Comparison of ENCODE assay signal across 33 cellular contexts in the genomic region with DNA sequence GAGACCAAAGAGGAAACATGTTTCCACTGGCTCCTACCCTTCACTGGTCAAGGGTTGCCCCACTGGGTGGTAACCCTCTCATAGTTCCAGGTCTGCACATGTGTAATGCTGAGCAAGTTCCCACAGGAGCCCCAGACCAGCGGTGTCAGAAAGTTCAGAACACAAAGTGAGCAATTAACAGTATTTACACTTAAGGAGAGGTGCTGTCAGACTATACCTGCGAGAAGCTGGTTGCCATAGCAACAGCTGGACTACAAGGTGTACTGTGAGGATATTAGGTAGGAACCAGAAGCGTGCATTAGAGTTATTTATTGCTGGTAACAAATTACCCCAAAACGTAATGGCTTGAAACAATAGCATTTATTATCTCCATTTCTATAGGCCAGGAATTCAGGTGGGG.
A peak's percentile ranks its signal among the peaks of the same experiment; 100 is the strongest.
DNase-seq lines count a peak whose midpoint lies in the region; ATAC-seq and TF ChIP-seq lines count a peak whose summit lies in the region.
"Had no signal": no experiment of that assay in that cellular context is flagged by ENCODE, and none has a peak within 500 bp of the region (broad histone marks: within the 10 kb centered on the region; RNA-seq: fewer than 3 reads in every experiment).

No MANE protein-coding gene starts in this region.

- H3K9ac ChIP-seq in endodermal cell (ENCODE audit: extremely low read depth, low read length, poor library complexity, severe bottlenecking), result no peak overlapping the region
- no peak overlapping the region for H3K9ac ChIP-seq in neural cell (ENCODE audit: low read length)

- no peaks in the 10 kb centered on the region for H3K9me2 ChIP-seq in neural cell (ENCODE audit: insufficient read depth, low read length)

- DNase-seq in COR-L47 (lab: John Stamatoyannopoulos, UW) (peak; percentile 57), NCI-H1417 treated with DMSO at 0.1 percent for 48 hours (lab: John Stamatoyannopoulos, UW) (peak; percentile 23), endodermal cell (no peak), glutamatergic neuron (no peak), NCI-H2196 (lab: John Stamatoyannopoulos, UW; ENCODE audit: unreplicated experiment) (no peak)
- DNase-seq in stimulated activated naive CD8-positive, alpha-beta T cell treated with anti-CD3 and anti-CD28 coated beads, Interleukin-15, amount 100 ng/mL, for 72 hours, result no peak
- DNase-seq: activated CD4-positive, alpha-beta T cell treated with anti-CD3 and anti-CD28 coated beads for 36 hours; activated CD8-positive, alpha-beta T cell treated with anti-CD3 and anti-CD28 coated beads, Interleukin-2, amount 10 ng/mL, durations not matched to agents 7 days and 5 days; activated naive CD8-positive, alpha-beta T cell treated with anti-CD3 and anti-CD28 coated beads, Interleukin-2, amount 10 ng/mL, durations not matched to agents 7 days and 5 days; activated T-cell treated with anti-CD3 and anti-CD28 coated beads for 4 hours; caudate nucleus; CD4-positive, CD25-positive, alpha-beta regulatory T cell; dermis blood vessel endothelial cell; EL; gastrocnemius medialis; hypothalamus; midbrain; natural killer cell; NCI-H2081; NCI-H446 treated with DMSO at 0.1 percent for 48 hours; right cardiac atrium; SHP77; spleen; stimulated activated CD4-positive, alpha-beta T cell treated with anti-CD3 and anti-CD28 coated beads, Interleukin-4, amount 100 ng/mL, for 24 hours; uterus had no signal

- H3K4me1 ChIP-seq in endodermal cell (ENCODE audit: control insufficient read depth, insufficient read depth, low read length), result no peaks in the 10 kb centered on the region
- H3K4me1 ChIP-seq: gastrocnemius medialis, HAP-1, spleen, suprapubic skin, uterus had no signal

- H3K4me1 Mint-ChIP-seq in endodermal cell, result peaks cover 5% of the 10 kb centered on the region
- no peaks in the 10 kb centered on the region for H3K4me1 Mint-ChIP-seq in glutamatergic neuron (ENCODE audit: low read depth, unreplicated experiment)
- no peaks in the 10 kb centered on the region for H3K4me1 Mint-ChIP-seq in stimulated activated naive CD8-positive, alpha-beta T cell treated with anti-CD3 and anti-CD28 coated beads, Interleukin-15, amount 100 ng/mL, for 72 hours
- H3K4me1 Mint-ChIP-seq: activated CD4-positive, alpha-beta T cell treated with anti-CD3 and anti-CD28 coated beads for 36 hours; activated naive CD8-positive, alpha-beta T cell treated with anti-CD3 and anti-CD28 coated beads, Interleukin-2, amount 10 ng/mL, durations not matched to agents 7 days and 5 days; CD4-positive, CD25-positive, alpha-beta regulatory T cell; natural killer cell; stimulated activated effector memory CD8-positive, alpha-beta T cell treated with anti-CD3 and anti-CD28 coated beads, Interleukin-12 subunit alpha, Interleukin-12 subunit beta, amount 100 ng/mL, for 72 hours had no signal

- H3K9me3 Mint-ChIP-seq in endodermal cell, result peaks cover 6% of the 10 kb centered on the region
- H3K9me3 Mint-ChIP-seq in glutamatergic neuron (ENCODE audit: unreplicated experiment), result no peaks in the 10 kb centered on the region
- peaks cover 6 to 8% of the 10 kb centered on the region in 2 donors for H3K9me3 Mint-ChIP-seq in stimulated activated naive CD8-positive, alpha-beta T cell treated with anti-CD3 and anti-CD28 coated beads, Interleukin-15, amount 100 ng/mL, for 72 hours
- H3K9me3 Mint-ChIP-seq: natural killer cell; T-helper 2 cell treated with Interferon-gamma antibody and Interleukin-4, amounts not matched to agents 5 μg/mL and 100 μg/mL, for 36 hours had no signal

- H2AFZ ChIP-seq in neural cell (ENCODE audit: low read depth, low read length), result no peak overlapping the region

- H3K79me2 ChIP-seq in neural cell (replicated peaks; ENCODE audit: insufficient read depth, low read length), result no peaks in the 10 kb centered on the region

- no peaks in the 10 kb centered on the region for H4K20me1 ChIP-seq in neural cell (ENCODE audit: insufficient read depth)

- WGBS in endodermal cell (ENCODE audit: insufficient coverage in 1 of 2, insufficient read length in 1 of 2), 2 experiments, result 75 to 83% methylated on average over 1 to 4 of the region's 4 CpGs

- no peaks in the 10 kb centered on the region for H3K27me3 ChIP-seq in endodermal cell (ENCODE audit: control insufficient read depth, insufficient read depth, low read length, poor library complexity, severe bottlenecking)
- H3K27me3 ChIP-seq in neural cell (ENCODE audit: insufficient read depth, low read depth, low read length), result no peaks in the 10 kb centered on the region
- H3K27me3 ChIP-seq: ascending aorta, gastrocnemius medialis, spleen, suprapubic skin, uterus had no signal

- no peaks in the 10 kb centered on the region for H3K36me3 ChIP-seq in endodermal cell (ENCODE audit: control insufficient read depth, insufficient read depth, low read length)
- H3K36me3 ChIP-seq in neural cell (ENCODE audit: insufficient read depth, low read length), result no peaks in the 10 kb centered on the region
- H3K36me3 ChIP-seq: ascending aorta, gastrocnemius medialis, HAP-1, spleen, suprapubic skin, uterus had no signal

- peaks cover 2% of the 10 kb centered on the region for H3K36me3 Mint-ChIP-seq in endodermal cell (ENCODE audit: low read depth)
- H3K36me3 Mint-ChIP-seq in glutamatergic neuron (ENCODE audit: unreplicated experiment), result peaks cover 13% of the 10 kb centered on the region
- H3K36me3 Mint-ChIP-seq: activated naive CD8-positive, alpha-beta T cell treated with anti-CD3 and anti-CD28 coated beads, Interleukin-2, amount 10 ng/mL, durations not matched to agents 7 days and 5 days; CD4-positive, CD25-positive, alpha-beta regulatory T cell; natural killer cell; stimulated activated effector memory CD8-positive, alpha-beta T cell treated with anti-CD3 and anti-CD28 coated beads, Interleukin-12 subunit alpha, Interleukin-12 subunit beta, amount 100 ng/mL, for 72 hours had no signal

- no peaks in the 10 kb centered on the region for H3F3A ChIP-seq in neural cell (ENCODE audit: insufficient read depth, low read length, poor library complexity, severe bottlenecking)

- H3K4me3 ChIP-seq in endodermal cell (ENCODE audit: low read length) (no peak overlapping the region), neural cell (ENCODE audit: low read length) (no peak overlapping the region)
- H3K4me3 ChIP-seq: ascending aorta, gastrocnemius medialis, HAP-1, spleen, suprapubic skin, uterus had no signal

- H3K27ac ChIP-seq in endodermal cell (ENCODE audit: low read depth, low read length) (no peak overlapping the region), neural cell (ENCODE audit: low read length) (no peak overlapping the region)
- H3K27ac ChIP-seq: gastrocnemius medialis, spleen, suprapubic skin, uterus had no signal

- H3K4me3 Mint-ChIP-seq in endodermal cell, result no peak overlapping the region
- no peak overlapping the region for H3K4me3 Mint-ChIP-seq in glutamatergic neuron (ENCODE audit: unreplicated experiment)
- H3K4me3 Mint-ChIP-seq in stimulated activated naive CD8-positive, alpha-beta T cell treated with anti-CD3 and anti-CD28 coated beads, Interleukin-15, amount 100 ng/mL, for 72 hours, result no peak overlapping the region
- H3K4me3 Mint-ChIP-seq: activated CD4-positive, alpha-beta T cell treated with anti-CD3 and anti-CD28 coated beads for 36 hours; activated CD8-positive, alpha-beta T cell treated with anti-CD3 and anti-CD28 coated beads, Interleukin-2, amount 10 ng/mL, durations not matched to agents 7 days and 5 days; activated naive CD8-positive, alpha-beta T cell treated with anti-CD3 and anti-CD28 coated beads, Interleukin-2, amount 10 ng/mL, durations not matched to agents 7 days and 5 days; CD4-positive, CD25-positive, alpha-beta regulatory T cell; natural killer cell; stimulated activated effector memory CD8-positive, alpha-beta T cell treated with anti-CD3 and anti-CD28 coated beads, Interleukin-12 subunit alpha, Interleukin-12 subunit beta, amount 100 ng/mL, for 72 hours; T-helper 2 cell treated with Interferon-gamma antibody and Interleukin-4, amounts not matched to agents 5 μg/mL and 100 μg/mL, for 36 hours had no signal

- H3K4me2 ChIP-seq in neural cell (ENCODE audit: low read length), result no peak overlapping the region

- peaks cover 4% of the 10 kb centered on the region for H3K9me3 ChIP-seq in endodermal cell (ENCODE audit: control insufficient read depth, low read length)
- H3K9me3 ChIP-seq in neural cell (ENCODE audit: low read length), result no peaks in the 10 kb centered on the region
- H3K9me3 ChIP-seq: gastrocnemius medialis, HAP-1, suprapubic skin, uterus had no signal

- no peak for ATAC-seq in stimulated activated naive CD8-positive, alpha-beta T cell treated with anti-CD3 and anti-CD28 coated beads, Interleukin-15, amount 100 ng/mL, for 72 hours
- no peak for ATAC-seq in HG03196 (IDR thresholded peaks at IDR 0.05; ENCODE audit: unreplicated experiment)
- ATAC-seq: activated CD4-positive, alpha-beta T cell treated with anti-CD3 and anti-CD28 coated beads for 36 hours; activated CD8-positive, alpha-beta T cell treated with anti-CD3 and anti-CD28 coated beads, Interleukin-2, amount 10 ng/mL, durations not matched to agents 7 days and 5 days; gastrocnemius medialis; natural killer cell; Panc1; right cardiac atrium; stimulated activated effector memory CD8-positive, alpha-beta T cell treated with anti-CD3 and anti-CD28 coated beads, Interleukin-12 subunit alpha, Interleukin-12 subunit beta, amount 100 ng/mL, for 72 hours had no signal

- TF ChIP-seq CTCF in endodermal cell (conservative IDR thresholded peaks at IDR 0.05) (no peak), neural cell (IDR thresholded peaks at IDR 0.05; ENCODE audit: poor library complexity, severe bottlenecking) (no peak), glutamatergic neuron (IDR thresholded peaks at IDR 0.05; ENCODE audit: partially characterized antibody, unreplicated experiment) (no peak)

- TF ChIP-seq RAD21 in neural cell (conservative IDR thresholded peaks at IDR 0.05), result no peak

- peak; percentile 28 for TF ChIP-seq EP300 in neural cell (conservative IDR thresholded peaks at IDR 0.05; ENCODE audit: poor library complexity, severe bottlenecking)

- peak overlapping the region; percentile 44 for H3K27ac Mint-ChIP-seq in endodermal cell
- H3K27ac Mint-ChIP-seq in glutamatergic neuron (ENCODE audit: unreplicated experiment), result no peak overlapping the region
- no peak overlapping the region for H3K27ac Mint-ChIP-seq in stimulated activated naive CD8-positive, alpha-beta T cell treated with anti-CD3 and anti-CD28 coated beads, Interleukin-15, amount 100 ng/mL, for 72 hours
- H3K27ac Mint-ChIP-seq: activated CD4-positive, alpha-beta T cell treated with anti-CD3 and anti-CD28 coated beads for 36 hours; activated CD8-positive, alpha-beta T cell treated with anti-CD3 and anti-CD28 coated beads, Interleukin-2, amount 10 ng/mL, durations not matched to agents 7 days and 5 days; activated naive CD8-positive, alpha-beta T cell treated with anti-CD3 and anti-CD28 coated beads, Interleukin-2, amount 10 ng/mL, durations not matched to agents 7 days and 5 days; CD4-positive, CD25-positive, alpha-beta regulatory T cell; natural killer cell; stimulated activated effector memory CD8-positive, alpha-beta T cell treated with anti-CD3 and anti-CD28 coated beads, Interleukin-12 subunit alpha, Interleukin-12 subunit beta, amount 100 ng/mL, for 72 hours; T-helper 2 cell treated with Interferon-gamma antibody and Interleukin-4, amounts not matched to agents 5 μg/mL and 100 μg/mL, for 36 hours had no signal

- H3K27me3 Mint-ChIP-seq in endodermal cell (ENCODE audit: insufficient read depth), result no peaks in the 10 kb centered on the region
- H3K27me3 Mint-ChIP-seq in glutamatergic neuron (ENCODE audit: unreplicated experiment), result no peaks in the 10 kb centered on the region
- H3K27me3 Mint-ChIP-seq in stimulated activated naive CD8-positive, alpha-beta T cell treated with anti-CD3 and anti-CD28 coated beads, Interleukin-15, amount 100 ng/mL, for 72 hours, result peaks cover 8% of the 10 kb centered on the region

Comparison
In these comparisons a context has a peak if more than half of its experiments do, and no peak if none do; other contexts are left out.
1. DNase-seq: peak in COR-L47 (single experiment) and NCI-H1417 treated with DMSO at 0.1 percent for 48 hours (single experiment); none in endodermal cell (single experiment), glutamatergic neuron (single experiment), NCI-H2196 (single experiment) and stimulated activated naive CD8-positive, alpha-beta T cell treated with anti-CD3 and anti-CD28 coated beads, Interleukin-15, amount 100 ng/mL, for 72 hours (0 of 2).